14 cellular contexts compared by ENCODE assay signal in genomic region chr2:223877771-223878410, GRCh38. TPM values are rescaled to one million over a fixed set of nuclear protein-coding genes. Genes with fewer than 3 reads are reported as not detected.
DNase-seq lines count a peak whose midpoint lies in the region; ATAC-seq and TF ChIP-seq lines count a peak whose summit lies in the region.
"Had no signal": no experiment of that assay in that cellular context is flagged by ENCODE, and none has a peak within 500 bp of the region (broad histone marks: within the 10 kb centered on the region; RNA-seq: fewer than 3 reads in every experiment).

No MANE protein-coding gene starts in this region.

- DNase-seq in PC-9 (peak in 1 of 2 experiments; percentile 94), neural progenitor cell (ENCODE audit: low spot score) (no peak), WTC11 (ENCODE audit: low spot score) (no peak)
- no peak for DNase-seq in stimulated activated CD4-positive, alpha-beta T cell treated with anti-CD3 and anti-CD28 coated beads, Interleukin-12 subunit alpha, Interleukin-12 subunit beta, amount 100 ng/mL, for 4 hours
- no peak for DNase-seq in CD8-positive, alpha-beta memory T cell
- DNase-seq: activated naive CD4-positive, alpha-beta T cell treated with anti-CD3 and anti-CD28 coated beads for 36 hours; central memory CD4-positive, alpha-beta T cell; NCI-H2171 treated with DMSO at 0.1 percent for 48 hours; RPMI8226; stimulated activated CD4-positive, alpha-beta T cell treated with anti-CD3 and anti-CD28 coated beads, Interleukin-15, amount 100 ng/mL, for 24 hours had no signal

- intact Hi-C loops in PC-9 (cut with micrococcal nuclease; ENCODE audit: unreplicated experiment), result no loop called here

- H3F3A ChIP-seq in PC-9 (ENCODE audit: insufficient read depth, low read depth), result peaks cover 15% of the 10 kb centered on the region
- H3F3A ChIP-seq in neural progenitor cell (ENCODE audit: low read depth), result no peaks in the 10 kb centered on the region

- H3K27ac Mint-ChIP-seq in neural progenitor cell, result no peak overlapping the region
- H3K27ac Mint-ChIP-seq in WTC11, result no peak overlapping the region
- peak overlapping the region in 4 of 8 donors; percentile 23 to 35 (median 29) for H3K27ac Mint-ChIP-seq in CD8-positive, alpha-beta memory T cell
- H3K27ac Mint-ChIP-seq: activated naive CD4-positive, alpha-beta T cell treated with anti-CD3 and anti-CD28 coated beads for 36 hours had no signal

- ATAC-seq in GM18511 (IDR thresholded peaks at IDR 0.05; ENCODE audit: unreplicated experiment) (peak; percentile 85), GM21737 (IDR thresholded peaks at IDR 0.05; ENCODE audit: unreplicated experiment) (peak; percentile 70), HG03196 (IDR thresholded peaks at IDR 0.05; ENCODE audit: unreplicated experiment) (peak; percentile 65), WTC11 (no peak)
- ATAC-seq: esophagus mucosa had no signal

- H3K27me3 ChIP-seq in PC-9 (ENCODE audit: insufficient read depth, low read depth) (no peaks in the 10 kb centered on the region), neural progenitor cell (no peaks in the 10 kb centered on the region)
- no peaks in the 10 kb centered on the region for H3K27me3 ChIP-seq in CD8-positive, alpha-beta memory T cell (ENCODE audit: insufficient read depth, low read length, poor library complexity, severe bottlenecking)

- H3K27ac ChIP-seq in PC-9, result peak overlapping the region; percentile 72
- no peak overlapping the region for H3K27ac ChIP-seq in neural progenitor cell
- H3K27ac ChIP-seq in CD8-positive, alpha-beta memory T cell (ENCODE audit: low read depth, low read length), result no peak overlapping the region

- peak overlapping the region; percentile 3; the same call in 1 of the 2 replicates for H3K4me3 ChIP-seq in PC-9
- H3K4me3 ChIP-seq in neural progenitor cell, result no peak overlapping the region
- no peak overlapping the region for H3K4me3 ChIP-seq in CD8-positive, alpha-beta memory T cell (ENCODE audit: low read length)

- TF ChIP-seq CTCF in PC-9 (conservative IDR thresholded peaks at IDR 0.05), result no peak
- TF ChIP-seq CTCF in neural progenitor cell (IDR thresholded peaks at IDR 0.05), result no peak
- no peak for TF ChIP-seq CTCF in WTC11 (IDR thresholded peaks at IDR 0.05)

- H3K36me3 ChIP-seq in PC-9 (ENCODE audit: low read depth) (peaks cover 14% of the 10 kb centered on the region; the same call in 1 of the 2 replicates), neural progenitor cell (peaks cover 12% of the 10 kb centered on the region)
- peaks cover 10% of the 10 kb centered on the region for H3K36me3 ChIP-seq in CD8-positive, alpha-beta memory T cell (ENCODE audit: insufficient read depth, low read length)

- CTCF ChIA-PET in PC-9 (lab: Charles Lee), result no interaction called here
- CTCF ChIA-PET in WTC11 (lab: Charles Lee), result interaction anchor here (1.2 kb wide), 1 partner anchor 92 kb away, joined by 3 read pairs; no protein-coding TSS in a partner anchor
- CTCF ChIA-PET in CD8-positive, alpha-beta memory T cell (lab: Charles Lee), result no interaction called here

- POLR2A ChIA-PET in PC-9 (lab: Charles Lee; ENCODE audit: unreplicated experiment) (interaction anchor here (0.7 kb wide), 1 partner anchor 40 kb away, joined by 14 read pairs; no protein-coding TSS in a partner anchor), WTC11 (lab: Charles Lee) (no interaction called here)
- POLR2A ChIA-PET in CD8-positive, alpha-beta memory T cell (lab: Charles Lee), result no interaction called here

- H3K9ac ChIP-seq in neural progenitor cell, result no peak overlapping the region

- BruUV-seq in PC-9 (replicated peaks; lab: Mats Ljungman, UMichigan), result no TSS peak

- H3K79me2 ChIP-seq in PC-9 (ENCODE audit: low read depth), result no peaks in the 10 kb centered on the region
- no peaks in the 10 kb centered on the region for H3K79me2 ChIP-seq in neural progenitor cell (ENCODE audit: low read depth)

- H4K20me1 ChIP-seq in PC-9 (ENCODE audit: insufficient read depth) (no peaks in the 10 kb centered on the region), neural progenitor cell (ENCODE audit: low read depth) (no peaks in the 10 kb centered on the region)

- H3K9me3 ChIP-seq in PC-9 (ENCODE audit: insufficient read depth, low read depth) (no peaks in the 10 kb centered on the region), neural progenitor cell (ENCODE audit: low read depth) (no peaks in the 10 kb centered on the region)
- no peaks in the 10 kb centered on the region for H3K9me3 ChIP-seq in CD8-positive, alpha-beta memory T cell (ENCODE audit: low read length)

- H3K9me3 Mint-ChIP-seq in neural progenitor cell, result no peaks in the 10 kb centered on the region
- H3K9me3 Mint-ChIP-seq in WTC11, result no peaks in the 10 kb centered on the region
- no peaks in the 10 kb centered on the region for H3K9me3 Mint-ChIP-seq in CD8-positive, alpha-beta memory T cell
- H3K9me3 Mint-ChIP-seq: activated naive CD4-positive, alpha-beta T cell treated with anti-CD3 and anti-CD28 coated beads for 36 hours had no signal

- H2AFZ ChIP-seq in PC-9 (no peak overlapping the region), neural progenitor cell (replicated peaks) (no peak overlapping the region)

- H3K4me1 Mint-ChIP-seq in neural progenitor cell, result no peaks in the 10 kb centered on the region
- H3K4me1 Mint-ChIP-seq in WTC11, result no peaks in the 10 kb centered on the region
- peaks cover 2 to 11% (median 4%) of the 10 kb centered on the region in 3 donors for H3K4me1 Mint-ChIP-seq in CD8-positive, alpha-beta memory T cell

- peaks cover 26% of the 10 kb centered on the region for H3K4me1 ChIP-seq in PC-9 (replicated peaks; ENCODE audit: insufficient read depth)
- no peaks in the 10 kb centered on the region for H3K4me1 ChIP-seq in neural progenitor cell
- no peaks in the 10 kb centered on the region for H3K4me1 ChIP-seq in CD8-positive, alpha-beta memory T cell (ENCODE audit: insufficient read depth, low read length)

- H3K4me3 Mint-ChIP-seq in neural progenitor cell (no peak overlapping the region), WTC11 (no peak overlapping the region)
- H3K4me3 Mint-ChIP-seq in CD8-positive, alpha-beta memory T cell, result no peak overlapping the region
- H3K4me3 Mint-ChIP-seq: activated naive CD4-positive, alpha-beta T cell treated with anti-CD3 and anti-CD28 coated beads for 36 hours had no signal

- H3K36me3 Mint-ChIP-seq in neural progenitor cell (peaks cover 39% of the 10 kb centered on the region), WTC11 (peaks cover 55% of the 10 kb centered on the region)
- H3K36me3 Mint-ChIP-seq in CD8-positive, alpha-beta memory T cell, result peaks cover 27 to 84% (median 31%) of the 10 kb centered on the region in 3 donors

- H3K4me2 ChIP-seq in PC-9 (peak overlapping the region; percentile 49), neural progenitor cell (no peak overlapping the region)

- H3K27me3 Mint-ChIP-seq in neural progenitor cell (ENCODE audit: insufficient read depth, low read depth) (no peaks in the 10 kb centered on the region), WTC11 (ENCODE audit: low read depth) (no peaks in the 10 kb centered on the region)
- no peaks in the 10 kb centered on the region for H3K27me3 Mint-ChIP-seq in CD8-positive, alpha-beta memory T cell

- H3K9me2 ChIP-seq in PC-9 (ENCODE audit: insufficient read depth), result no peaks in the 10 kb centered on the region

TF ChIP-seq in WTC11, 78 proteins besides CTCF, POLR2A, EP300 and RAD21:
- no peak for TF ChIP-seq ZNF396 (CRISPR knock-in tag; IDR thresholded peaks at IDR 0.05; ENCODE audit: borderline replicate concordance)
- no peak for TF ChIP-seq SP1 (CRISPR knock-in tag; conservative IDR thresholded peaks at IDR 0.05)
- TF ChIP-seq, protein P1, sequence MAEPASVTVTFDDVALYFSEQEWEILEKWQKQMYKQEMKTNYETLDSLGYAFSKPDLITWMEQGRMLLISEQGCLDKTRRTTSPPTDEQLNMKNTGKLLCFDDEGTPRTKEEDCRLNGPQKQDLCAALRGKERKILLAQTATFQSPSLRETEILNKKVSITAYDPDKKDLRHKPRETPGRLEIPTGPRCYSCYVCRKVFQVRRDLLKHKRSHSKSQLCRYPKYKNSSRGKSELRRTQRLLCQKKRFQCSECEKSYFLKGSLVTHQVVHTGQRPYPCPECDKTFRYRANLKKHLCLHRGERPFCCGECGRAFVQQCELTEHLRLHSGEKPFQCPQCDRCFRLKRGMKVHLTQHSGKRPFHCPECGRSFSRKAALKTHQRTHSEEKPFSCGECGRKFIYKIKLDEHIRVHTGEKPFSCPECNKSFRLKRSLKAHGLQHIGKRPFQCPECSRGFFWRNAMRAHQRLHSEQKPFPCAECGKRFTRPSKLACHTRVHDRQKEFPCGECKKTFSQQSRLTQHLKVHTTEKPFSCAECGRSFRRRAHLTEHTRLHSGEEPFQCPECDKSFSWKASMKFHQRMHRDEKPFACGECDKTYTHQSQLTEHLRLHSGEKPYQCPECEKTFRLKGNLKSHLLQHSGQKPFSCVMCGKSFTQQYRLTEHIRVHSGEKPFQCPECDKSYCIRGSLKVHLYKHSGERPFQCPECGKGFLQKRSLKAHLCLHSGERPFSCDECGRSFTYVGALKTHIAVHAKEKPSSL (CRISPR knock-in tag; conservative IDR thresholded peaks at IDR 0.05), result no peak
TF ChIP-seq in WTC11: peak in this region for 0.

RNA-seq across cellular contexts. Expression of gene AP1S3, which starts 40.5 kb away (rescaled TPM):
- total RNA-seq in PC-9 (2021) (61.3 and 73.3 TPM in 2 replicates), neural progenitor cell (ENCODE audit: low replicate concordance) (4.9 and 5.1 TPM in 2 replicates), WTC11 (2021) (12.2 to 17.4 TPM (median 15.8 TPM) in 3 replicates)
- 10 to 100 TPM; 15.4 to 16.9 TPM for total RNA-seq in CD8-positive, alpha-beta memory T cell
- polyA plus RNA-seq in CD8-positive, alpha-beta memory T cell, result 3.9 TPM
